In the genomic region with DNA sequence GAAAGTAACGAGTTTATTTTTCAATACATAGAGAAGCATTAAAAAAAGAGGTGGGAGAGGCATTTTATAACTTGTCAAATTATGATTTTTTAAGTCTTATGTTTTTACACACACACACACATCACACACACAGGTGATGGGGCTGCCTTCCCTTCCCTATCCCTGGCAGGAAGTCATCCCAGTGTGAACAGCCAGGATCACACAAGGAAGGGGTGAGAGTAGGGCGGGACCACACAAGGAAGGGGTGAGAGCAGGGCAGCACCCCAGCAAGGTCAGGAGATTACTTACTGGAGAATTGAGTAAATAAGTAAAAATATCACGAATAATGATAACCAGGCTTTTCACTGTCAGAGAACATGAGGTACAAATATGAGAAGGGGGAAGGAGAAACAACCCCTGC, we compare ENCODE assay signal across 24 cellular contexts.
"Had no signal": no experiment of that assay in that cellular context is flagged by ENCODE, and none has a peak within 500 bp of the region (broad histone marks: within the 10 kb centered on the region; RNA-seq: fewer than 3 reads in every experiment).

No MANE protein-coding gene starts in this region.

- H3K9me3 ChIP-seq: colonic mucosa, esophagus muscularis mucosa, esophagus squamous epithelium, gastrocnemius medialis, gastroesophageal sphincter had no signal

- DNase-seq: colonic mucosa; cortex of kidney; dermis blood vessel endothelial cell; dorsolateral prefrontal cortex; effector CD4-positive, alpha-beta T cell; effector CD8-positive, alpha-beta T cell; effector memory CD4-positive, alpha-beta T cell; effector memory CD8-positive, alpha-beta T cell; endodermal cell; erythroblast; esophagus squamous epithelium; foreskin fibroblast; foreskin keratinocyte; foreskin melanocyte; gastrocnemius medialis; glutamatergic neuron; head of caudate nucleus; heart left ventricle had no signal

- H3K27ac ChIP-seq: colonic mucosa, coronary artery, epithelial cell of prostate, esophagus muscularis mucosa, esophagus squamous epithelium, foreskin keratinocyte, gastrocnemius medialis, gastroesophageal sphincter, heart left ventricle had no signal

- H3K27ac Mint-ChIP-seq: dendritic cell treated with granulocyte-macrophage colony-stimulating factor and Interleukin-4, amounts not matched to agents 40 ng/mL and 50 ng/mL, for 4 days; effector memory CD8-positive, alpha-beta T cell; endodermal cell had no signal

- H3K4me3 ChIP-seq: colonic mucosa, coronary artery, dorsolateral prefrontal cortex, esophagus muscularis mucosa, esophagus squamous epithelium, gastrocnemius medialis, gastroesophageal sphincter, heart left ventricle had no signal

- H3K4me3 Mint-ChIP-seq: dendritic cell treated with granulocyte-macrophage colony-stimulating factor and Interleukin-4, amounts not matched to agents 40 ng/mL and 50 ng/mL, for 4 days; effector memory CD8-positive, alpha-beta T cell; endodermal cell had no signal

- H3K27me3 ChIP-seq: colonic mucosa, dorsolateral prefrontal cortex, esophagus muscularis mucosa, esophagus squamous epithelium, foreskin keratinocyte, gastrocnemius medialis, gastroesophageal sphincter, heart left ventricle had no signal

- H3K4me1 ChIP-seq: colonic mucosa, esophagus muscularis mucosa, esophagus squamous epithelium, foreskin keratinocyte, gastrocnemius medialis, gastroesophageal sphincter, heart left ventricle had no signal

- ATAC-seq: effector memory CD8-positive, alpha-beta T cell; esophagus mucosa; foreskin keratinocyte; gastrocnemius medialis; gastroesophageal sphincter; heart left ventricle had no signal

- H3K4me1 Mint-ChIP-seq: endodermal cell had no signal

- H3K27me3 Mint-ChIP-seq: dendritic cell treated with granulocyte-macrophage colony-stimulating factor and Interleukin-4, amounts not matched to agents 40 ng/mL and 50 ng/mL, for 4 days; effector memory CD8-positive, alpha-beta T cell had no signal

- H3K36me3 ChIP-seq: colonic mucosa, esophagus muscularis mucosa, esophagus squamous epithelium, gastrocnemius medialis, gastroesophageal sphincter, heart left ventricle had no signal
